ENCODE assay signal across 8 cellular contexts in genomic region chrX:47556045-47556623, GRCh38. TPM values are rescaled to one million over a fixed set of nuclear protein-coding genes. Genes with fewer than 3 reads are reported as not detected.
DNase-seq lines count a peak whose midpoint lies in the region; ATAC-seq, FAIRE-seq and TF ChIP-seq lines count a peak whose summit lies in the region.

No MANE protein-coding gene starts in this region.

- H3K27me3 ChIP-seq in pancreas (peaks cover 0 to 3% (median 0%) of the 10 kb centered on the region in 4 donors), thyroid gland (no peaks in the 10 kb centered on the region)

- TF ChIP-seq CTCF in pancreas (IDR thresholded peaks at IDR 0.05) (no peak), thyroid gland (IDR thresholded peaks at IDR 0.05) (no peak)

- FAIRE-seq in pancreas (lab: Jason Lieb, UNC): peak; percentile 99

- intact Hi-C loops in Right ventricle myocardium inferior (cut with DNase I): no loop called here
- intact Hi-C loops in pancreas (cut with DNase I): no loop called here
- intact Hi-C loops in thyroid gland (cut with DNase I): no loop called here

- DNase-seq in DMS79 (lab: John Stamatoyannopoulos, UW): peak; percentile 77
- DNase-seq in Kasumi-1 (lab: John Stamatoyannopoulos, UW): peak; percentile 87 to 89
- DNase-seq in SK-MEL-5 (ENCODE audit: low read depth, low spot score): peak; percentile 43
- peak; percentile 60 for DNase-seq in activated naive CD8-positive, alpha-beta T cell treated with anti-CD3 and anti-CD28 coated beads, Interleukin-2, amount 50 U/mL, for 16 hours (ENCODE audit: low read depth, low spot score)
- peak; percentile 93 for DNase-seq in Right ventricle myocardium inferior (ENCODE audit: missing footprints)
- peak; percentile 78 to 91 (median 90) for DNase-seq in pancreas
- peak; percentile 92 to 93 for DNase-seq in thyroid gland

- peak overlapping the region in 3 of 4 donors; percentile 50 to 90 (median 87) for H3K27ac ChIP-seq in pancreas
- peak overlapping the region; percentile 71 to 86 (median 85) for H3K27ac ChIP-seq in thyroid gland

- WGBS in pancreas, 2 donors: 1 to 26% methylated on average over 20 of the region's 20 CpGs
- WGBS in thyroid gland, 2 donors: 0 to 7% methylated on average over 3 to 17 of the region's 20 CpGs

- H3K9me3 ChIP-seq in pancreas: no peaks in the 10 kb centered on the region
- H3K9me3 ChIP-seq in thyroid gland: no peaks in the 10 kb centered on the region

- H3K36me3 ChIP-seq in pancreas (no peaks in the 10 kb centered on the region), thyroid gland (no peaks in the 10 kb centered on the region)

- H3K4me1 ChIP-seq in pancreas (no peaks in the 10 kb centered on the region), thyroid gland (no peaks in the 10 kb centered on the region)

- ATAC-seq in GM21717 (IDR thresholded peaks at IDR 0.05; ENCODE audit: unreplicated experiment) (peak; percentile 87), Right ventricle myocardium inferior (peak; percentile 96), pancreas (peak; percentile 83 to 94 (median 90))

- H3K4me3 ChIP-seq in pancreas (peak overlapping the region in 3 of 4 donors; percentile 3 to 44 (median 33)), thyroid gland (replicated peaks in 1 of 3) (peak overlapping the region in 2 of 3 donors; percentile 22 to 23)

- TF ChIP-seq POLR2A in thyroid gland (IDR thresholded peaks at IDR 0.05): peak; percentile 23 to 88

- in situ Hi-C loops in SK-MEL-5 (cut with HindIII; ENCODE audit: low pct_unique_long_range_greater_than_20kb, low sequenced_read_pairs): no loop called here

RNA-seq across cellular contexts. Expression of gene ARAF, which starts 4.9 kb away (rescaled TPM):
- 14.5 and 20.1 TPM in 2 replicates for total RNA-seq in SK-MEL-5 (2014; rRNA removed; shearing (Covaris generic))
- polyA plus RNA-seq in SK-MEL-5 (2015; cell fraction: cytosol; rRNA removed): 47.4 and 55.2 TPM in 2 replicates
- 84.2 and 98.9 TPM in 2 replicates for polyA plus RNA-seq in SK-MEL-5 (2015; cell fraction: nucleus; rRNA removed)
- 76.5 TPM for total RNA-seq in Right ventricle myocardium inferior
- total RNA-seq in pancreas: 10 to 100 TPM; 32.9 to 52.0 (median 40.5) TPM
- 10 to 100 TPM; 61.5 to 78.7 TPM for polyA plus RNA-seq in pancreas
- total RNA-seq in thyroid gland: 10 to 100 TPM; 34.0 to 59.4 (median 45.8) TPM

RNA-seq across cellular contexts. Expression of gene TIMP1, which starts 26.1 kb away (rescaled TPM):
- 265 and 283 TPM in 2 replicates for total RNA-seq in SK-MEL-5 (2014; rRNA removed; shearing (Covaris generic))
- 422 and 561 TPM in 2 replicates for polyA plus RNA-seq in SK-MEL-5 (2015; cell fraction: cytosol; rRNA removed)
- 63.6 and 69.6 TPM in 2 replicates for polyA plus RNA-seq in SK-MEL-5 (2015; cell fraction: nucleus; rRNA removed)
- total RNA-seq in Right ventricle myocardium inferior: 112 TPM
- 100 to 1,000 TPM in 2 of 6 donors, 10 to 100 TPM in 4; 11.5 to 292 (median 53.4) TPM for total RNA-seq in pancreas
- polyA plus RNA-seq in pancreas: 100 to 1,000 TPM; 143 to 175 TPM
- 100 to 1,000 TPM in 2 of 4 donors, 10 to 100 TPM in 2; 46.5 to 395 (median 89.3) TPM for total RNA-seq in thyroid gland

Comparison
In these comparisons a context has a peak if more than half of its experiments do, and no peak if none do; other contexts are left out.
1. Peak in every context shown above with its lines: DNase-seq, ATAC-seq, H3K4me3 ChIP-seq and H3K27ac ChIP-seq.
2. DNase-seq: peak in every context shown above with its lines; median percentile 93 in Right ventricle myocardium inferior; 92 in thyroid gland; 90 in pancreas; 88 in Kasumi-1; 77 in DMS79; 60 in activated naive CD8-positive, alpha-beta T cell treated with anti-CD3 and anti-CD28 coated beads, Interleukin-2, amount 50 U/mL, for 16 hours; 43 in SK-MEL-5.